Comparison of ENCODE assay signal across 1 cellular context in genomic region chr13:97946951-97947588, GRCh38.
TF ChIP-seq lines count a peak whose summit lies in the region.

No MANE protein-coding gene starts in this region.

TF ChIP-seq in SK-N-SH, 30 proteins besides CTCF, POLR2A, EP300 and RAD21 (continued from another document):
- TF ChIP-seq, protein P1, sequence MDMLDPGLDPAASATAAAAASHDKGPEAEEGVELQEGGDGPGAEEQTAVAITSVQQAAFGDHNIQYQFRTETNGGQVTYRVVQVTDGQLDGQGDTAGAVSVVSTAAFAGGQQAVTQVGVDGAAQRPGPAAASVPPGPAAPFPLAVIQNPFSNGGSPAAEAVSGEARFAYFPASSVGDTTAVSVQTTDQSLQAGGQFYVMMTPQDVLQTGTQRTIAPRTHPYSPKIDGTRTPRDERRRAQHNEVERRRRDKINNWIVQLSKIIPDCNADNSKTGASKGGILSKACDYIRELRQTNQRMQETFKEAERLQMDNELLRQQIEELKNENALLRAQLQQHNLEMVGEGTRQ (IDR thresholded peaks at IDR 0.05; ENCODE audit: borderline replicate concordance, low read depth, low read length) = no peak
- TF ChIP-seq, protein P2, sequence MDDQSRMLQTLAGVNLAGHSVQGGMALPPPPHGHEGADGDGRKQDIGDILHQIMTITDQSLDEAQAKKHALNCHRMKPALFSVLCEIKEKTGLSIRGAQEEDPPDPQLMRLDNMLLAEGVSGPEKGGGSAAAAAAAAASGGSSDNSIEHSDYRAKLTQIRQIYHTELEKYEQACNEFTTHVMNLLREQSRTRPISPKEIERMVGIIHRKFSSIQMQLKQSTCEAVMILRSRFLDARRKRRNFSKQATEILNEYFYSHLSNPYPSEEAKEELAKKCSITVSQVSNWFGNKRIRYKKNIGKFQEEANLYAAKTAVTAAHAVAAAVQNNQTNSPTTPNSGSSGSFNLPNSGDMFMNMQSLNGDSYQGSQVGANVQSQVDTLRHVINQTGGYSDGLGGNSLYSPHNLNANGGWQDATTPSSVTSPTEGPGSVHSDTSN (IDR thresholded peaks at IDR 0.05) = peak; percentile 60
- no peak for TF ChIP-seq EZH2phosphoT487 (IDR thresholded peaks at IDR 0.05; ENCODE audit: borderline replicate concordance, low read depth)
- TF ChIP-seq, protein P3, sequence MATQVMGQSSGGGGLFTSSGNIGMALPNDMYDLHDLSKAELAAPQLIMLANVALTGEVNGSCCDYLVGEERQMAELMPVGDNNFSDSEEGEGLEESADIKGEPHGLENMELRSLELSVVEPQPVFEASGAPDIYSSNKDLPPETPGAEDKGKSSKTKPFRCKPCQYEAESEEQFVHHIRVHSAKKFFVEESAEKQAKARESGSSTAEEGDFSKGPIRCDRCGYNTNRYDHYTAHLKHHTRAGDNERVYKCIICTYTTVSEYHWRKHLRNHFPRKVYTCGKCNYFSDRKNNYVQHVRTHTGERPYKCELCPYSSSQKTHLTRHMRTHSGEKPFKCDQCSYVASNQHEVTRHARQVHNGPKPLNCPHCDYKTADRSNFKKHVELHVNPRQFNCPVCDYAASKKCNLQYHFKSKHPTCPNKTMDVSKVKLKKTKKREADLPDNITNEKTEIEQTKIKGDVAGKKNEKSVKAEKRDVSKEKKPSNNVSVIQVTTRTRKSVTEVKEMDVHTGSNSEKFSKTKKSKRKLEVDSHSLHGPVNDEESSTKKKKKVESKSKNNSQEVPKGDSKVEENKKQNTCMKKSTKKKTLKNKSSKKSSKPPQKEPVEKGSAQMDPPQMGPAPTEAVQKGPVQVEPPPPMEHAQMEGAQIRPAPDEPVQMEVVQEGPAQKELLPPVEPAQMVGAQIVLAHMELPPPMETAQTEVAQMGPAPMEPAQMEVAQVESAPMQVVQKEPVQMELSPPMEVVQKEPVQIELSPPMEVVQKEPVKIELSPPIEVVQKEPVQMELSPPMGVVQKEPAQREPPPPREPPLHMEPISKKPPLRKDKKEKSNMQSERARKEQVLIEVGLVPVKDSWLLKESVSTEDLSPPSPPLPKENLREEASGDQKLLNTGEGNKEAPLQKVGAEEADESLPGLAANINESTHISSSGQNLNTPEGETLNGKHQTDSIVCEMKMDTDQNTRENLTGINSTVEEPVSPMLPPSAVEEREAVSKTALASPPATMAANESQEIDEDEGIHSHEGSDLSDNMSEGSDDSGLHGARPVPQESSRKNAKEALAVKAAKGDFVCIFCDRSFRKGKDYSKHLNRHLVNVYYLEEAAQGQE (IDR thresholded peaks at IDR 0.05; ENCODE audit: low read depth, low read length) = no peak
